In genomic region chr16:75065149-75065807, GRCh38 we compare ENCODE assay signal across 1 cellular context.
TF ChIP-seq lines count a peak whose summit lies in the region.

No MANE protein-coding gene starts in this region.

TF ChIP-seq in SK-N-SH, 30 proteins besides CTCF, POLR2A, EP300 and RAD21 (continued from another document):
- TF ChIP-seq USF1 (IDR thresholded peaks at IDR 0.05; ENCODE audit: borderline replicate concordance, low read depth) = no peak
- TF ChIP-seq REST (IDR thresholded peaks at IDR 0.05; ENCODE audit: low read depth, low read length) = no peak
- no peak for TF ChIP-seq TCF12 (IDR thresholded peaks at IDR 0.05)
- TF ChIP-seq FOXJ3 (CRISPR knock-in tag; IDR thresholded peaks at IDR 0.05) = no peak
TF ChIP-seq in SK-N-SH: peak in this region for 0.
